In genomic region chr3:13111173-13111873, GRCh38 we compare ENCODE assay signal across 9 cellular contexts. TPM values are rescaled to one million over a fixed set of nuclear protein-coding genes. Genes with fewer than 3 reads are reported as not detected.
A peak's percentile ranks its signal among the peaks of the same experiment; 100 is the strongest.
DNase-seq lines count a peak whose midpoint lies in the region; ATAC-seq and TF ChIP-seq lines count a peak whose summit lies in the region.
"Had no signal": no experiment of that assay in that cellular context is flagged by ENCODE, and none has a peak within 500 bp of the region (broad histone marks: within the 10 kb centered on the region; RNA-seq: fewer than 3 reads in every experiment).

No MANE protein-coding gene starts in this region.

- DNase-seq in NCI-H82 (lab: John Stamatoyannopoulos, UW) = peak; percentile 73
- no peak for DNase-seq in NCI-H82 treated with DMSO at 0.1 percent for 48 hours (lab: John Stamatoyannopoulos, UW; ENCODE audit: unreplicated experiment)
- DNase-seq in cerebellum (ENCODE audit: low spot score) = peak; percentile 53
- DNase-seq in gastrocnemius medialis = no peak
- DNase-seq in iPS-NIHi7 (ENCODE audit: extremely low spot score) = no peak
- DNase-seq in NCI-H345 treated with DMSO at 0.1 percent for 48 hours (lab: John Stamatoyannopoulos, UW; ENCODE audit: unreplicated experiment) = no peak
- no peak for DNase-seq in stimulated activated CD4-positive, alpha-beta T cell treated with anti-CD3 and anti-CD28 coated beads, Interleukin-4, amount 100 ng/mL, for 1 hour
- DNase-seq: 8988T had no signal

- no peaks in the 10 kb centered on the region for H3K36me3 ChIP-seq in gastrocnemius medialis

- peak overlapping the region in 1 of 4 donors; percentile 29 for H3K27ac ChIP-seq in gastrocnemius medialis

- H3K9me3 ChIP-seq in gastrocnemius medialis = no peaks in the 10 kb centered on the region

- no peak for TF ChIP-seq POLR2A in gastrocnemius medialis (IDR thresholded peaks at IDR 0.05)

- intact Hi-C loops in gastrocnemius medialis (cut with DNase I; ENCODE audit: low total_unique reads) = no loop called here

- TF ChIP-seq CTCF in gastrocnemius medialis (IDR thresholded peaks at IDR 0.05 in 4 of 5, conservative IDR thresholded peaks at IDR 0.05 in 1 of 5) = no peak

- no peak overlapping the region for H3K4me3 ChIP-seq in gastrocnemius medialis

- H3K4me1 ChIP-seq in gastrocnemius medialis = peaks cover 0 to 14% of the 10 kb centered on the region in 2 donors

- no peaks in the 10 kb centered on the region for H3K27me3 ChIP-seq in gastrocnemius medialis

- in situ Hi-C loops in gastrocnemius medialis (cut with MboI; ENCODE audit: low sequenced_read_pairs in 4 of 4) = no loop called here

- ATAC-seq in HG03135 (IDR thresholded peaks at IDR 0.05; ENCODE audit: unreplicated experiment) (peak; percentile 18), gastrocnemius medialis (peak; percentile 66 to 67)

RNA-seq across cellular contexts. Expression of gene IQSEC1, which starts 38.1 kb away (rescaled TPM):
- 27.2 TPM for total RNA-seq in cerebellum
- 10 to 100 TPM; 15.2 to 31.3 (median 28.0) TPM for total RNA-seq in gastrocnemius medialis

Comparison
In these comparisons a context has a peak if more than half of its experiments do, and no peak if none do; other contexts are left out.
1. DNase-seq: peak in NCI-H82 (single experiment) and cerebellum (single experiment); none in NCI-H82 treated with DMSO at 0.1 percent for 48 hours (single experiment), gastrocnemius medialis (0 of 2), iPS-NIHi7 (single experiment), NCI-H345 treated with DMSO at 0.1 percent for 48 hours (single experiment) and stimulated activated CD4-positive, alpha-beta T cell treated with anti-CD3 and anti-CD28 coated beads, Interleukin-4, amount 100 ng/mL, for 1 hour (single experiment).